8 cellular contexts compared by ENCODE assay signal in genomic region chr20:38033330-38034107, GRCh38. TPM values are rescaled to one million over a fixed set of nuclear protein-coding genes. Genes with fewer than 3 reads are reported as not detected.
A peak's percentile ranks its signal among the peaks of the same experiment; 100 is the strongest.
DNase-seq lines count a peak whose midpoint lies in the region; ATAC-seq and TF ChIP-seq lines count a peak whose summit lies in the region.

RPRD1B (plus strand) TSS chr20:38033746; CDS start chr20:38033948, 202 bp downstream.
TTI1 (minus strand) TSS chr20:38033456; CDS start chr20:38013816, 19,640 bp downstream.

- no peak for TF ChIP-seq CTCF in epithelial cell of proximal tubule (conservative IDR thresholded peaks at IDR 0.05; ENCODE audit: low read depth, low read length)

- DNase-seq in DMS114 treated with DMSO at 0.1 percent for 48 hours (lab: John Stamatoyannopoulos, UW; ENCODE audit: unreplicated experiment) (peak; percentile 84), epithelial cell of proximal tubule (ENCODE audit: low read depth) (no peak), mucosa of gallbladder (ENCODE audit: low spot score) (peak; percentile 92)
- peak; percentile 86 for DNase-seq in Jurkat, Clone E6-1 (ENCODE audit: low read depth, low spot score)
- peak; percentile 94 for DNase-seq in activated T-cell treated with anti-CD3 and anti-CD28 coated beads, Interleukin-2, amount 50 U/mL, for 24 hours
- DNase-seq in stimulated activated CD8-positive, alpha-beta memory T cell treated with anti-CD3 and anti-CD28 coated beads, Interleukin-4, amount 100 ng/mL, for 24 hours (ENCODE audit: low read depth) = peak; percentile 85

- H3K9me3 Mint-ChIP-seq in activated T-cell treated with anti-CD3 and anti-CD28 coated beads, Interleukin-2, amount 50 U/mL, for 24 hours = no peaks in the 10 kb centered on the region

- peaks cover 76% of the 10 kb centered on the region for H3K4me1 Mint-ChIP-seq in activated T-cell treated with anti-CD3 and anti-CD28 coated beads, Interleukin-2, amount 50 U/mL, for 24 hours (ENCODE audit: low read depth)

- peak within 1 kb of the TSS; percentile 98 for H3K4me3 ChIP-seq in Jurkat, Clone E6-1 (ENCODE audit: low read length)
- peak within 1 kb of the TSS; percentile 96 for H3K4me3 ChIP-seq in epithelial cell of proximal tubule (ENCODE audit: low read depth, low read length)

- peak; percentile 86 for ATAC-seq in GM21529 (IDR thresholded peaks at IDR 0.05; ENCODE audit: unreplicated experiment)

- peaks cover 86% of the 10 kb centered on the region for H3K36me3 Mint-ChIP-seq in activated T-cell treated with anti-CD3 and anti-CD28 coated beads, Interleukin-2, amount 50 U/mL, for 24 hours (ENCODE audit: low read depth)

- peak within 1 kb of the TSS; percentile 100 for H3K27ac Mint-ChIP-seq in activated T-cell treated with anti-CD3 and anti-CD28 coated beads, Interleukin-2, amount 50 U/mL, for 24 hours

- no peaks in the 10 kb centered on the region for H3K27me3 Mint-ChIP-seq in activated T-cell treated with anti-CD3 and anti-CD28 coated beads, Interleukin-2, amount 50 U/mL, for 24 hours

- peak within 1 kb of the TSS; percentile 95 for H3K4me3 Mint-ChIP-seq in activated T-cell treated with anti-CD3 and anti-CD28 coated beads, Interleukin-2, amount 50 U/mL, for 24 hours

TF ChIP-seq in PFSK-1, 5 proteins besides CTCF, POLR2A, EP300 and RAD21:
- TF ChIP-seq, protein P1, sequence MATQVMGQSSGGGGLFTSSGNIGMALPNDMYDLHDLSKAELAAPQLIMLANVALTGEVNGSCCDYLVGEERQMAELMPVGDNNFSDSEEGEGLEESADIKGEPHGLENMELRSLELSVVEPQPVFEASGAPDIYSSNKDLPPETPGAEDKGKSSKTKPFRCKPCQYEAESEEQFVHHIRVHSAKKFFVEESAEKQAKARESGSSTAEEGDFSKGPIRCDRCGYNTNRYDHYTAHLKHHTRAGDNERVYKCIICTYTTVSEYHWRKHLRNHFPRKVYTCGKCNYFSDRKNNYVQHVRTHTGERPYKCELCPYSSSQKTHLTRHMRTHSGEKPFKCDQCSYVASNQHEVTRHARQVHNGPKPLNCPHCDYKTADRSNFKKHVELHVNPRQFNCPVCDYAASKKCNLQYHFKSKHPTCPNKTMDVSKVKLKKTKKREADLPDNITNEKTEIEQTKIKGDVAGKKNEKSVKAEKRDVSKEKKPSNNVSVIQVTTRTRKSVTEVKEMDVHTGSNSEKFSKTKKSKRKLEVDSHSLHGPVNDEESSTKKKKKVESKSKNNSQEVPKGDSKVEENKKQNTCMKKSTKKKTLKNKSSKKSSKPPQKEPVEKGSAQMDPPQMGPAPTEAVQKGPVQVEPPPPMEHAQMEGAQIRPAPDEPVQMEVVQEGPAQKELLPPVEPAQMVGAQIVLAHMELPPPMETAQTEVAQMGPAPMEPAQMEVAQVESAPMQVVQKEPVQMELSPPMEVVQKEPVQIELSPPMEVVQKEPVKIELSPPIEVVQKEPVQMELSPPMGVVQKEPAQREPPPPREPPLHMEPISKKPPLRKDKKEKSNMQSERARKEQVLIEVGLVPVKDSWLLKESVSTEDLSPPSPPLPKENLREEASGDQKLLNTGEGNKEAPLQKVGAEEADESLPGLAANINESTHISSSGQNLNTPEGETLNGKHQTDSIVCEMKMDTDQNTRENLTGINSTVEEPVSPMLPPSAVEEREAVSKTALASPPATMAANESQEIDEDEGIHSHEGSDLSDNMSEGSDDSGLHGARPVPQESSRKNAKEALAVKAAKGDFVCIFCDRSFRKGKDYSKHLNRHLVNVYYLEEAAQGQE (IDR thresholded peaks at IDR 0.05; ENCODE audit: insufficient read depth in 1 of 2, low read depth in 2 of 2, low read length in 2 of 2) = no peak
- peak; percentile 10 for TF ChIP-seq FOXP2 (optimal IDR thresholded peaks at IDR 0.05; ENCODE audit: borderline replicate concordance, extremely low read depth, extremely low read length, insufficient read depth)
- TF ChIP-seq TAF1 (IDR thresholded peaks at IDR 0.05; ENCODE audit: borderline replicate concordance, insufficient read depth, low read length) = peak; percentile 85; the same call in 1 of the 2 replicates
- TF ChIP-seq SIN3A (IDR thresholded peaks at IDR 0.05; ENCODE audit: borderline replicate concordance, insufficient read depth, low read length) = peak; percentile 75; the same call in 1 of the 2 replicates
- peak; percentile 97 for TF ChIP-seq POLR2AphosphoS5 (IDR thresholded peaks at IDR 0.05; ENCODE audit: low read depth, low read length)
TF ChIP-seq in PFSK-1: peak in this region for 4.

RNA-seq across cellular contexts. Expression of gene RPRD1B, which starts in this region (rescaled TPM):
- 24.9 TPM for polyA plus RNA-seq in Jurkat, Clone E6-1 (2012; ENCODE audit: insufficient read depth, insufficient read length)
- 16.8 TPM for polyA plus RNA-seq in PFSK-1 (2012; ENCODE audit: insufficient read length, low read depth)
- total RNA-seq in epithelial cell of proximal tubule (13.0 and 19.9 TPM in 2 replicates), mucosa of gallbladder (30.5 TPM)

RNA-seq across cellular contexts. Expression of gene TTI1, which starts in this region (rescaled TPM):
- 37.3 TPM for polyA plus RNA-seq in Jurkat, Clone E6-1 (2012; ENCODE audit: insufficient read depth, insufficient read length)
- polyA plus RNA-seq in PFSK-1 (2012; ENCODE audit: insufficient read length, low read depth) = 13.7 TPM
- 14.3 and 29.2 TPM in 2 replicates for total RNA-seq in epithelial cell of proximal tubule
- total RNA-seq in mucosa of gallbladder = 19.1 TPM
